2 cellular contexts compared by ENCODE assay signal in genomic region chr11:62621027-62621566, GRCh38.
TF ChIP-seq lines count a peak whose summit lies in the region.

No MANE protein-coding gene starts in this region.

TF ChIP-seq in SK-N-SH, 30 proteins besides CTCF, POLR2A, EP300 and RAD21 (continued from another document):
- no peak for TF ChIP-seq ZBTB33 (IDR thresholded peaks at IDR 0.05; ENCODE audit: borderline replicate concordance, low read depth)
- TF ChIP-seq MXI1 (IDR thresholded peaks at IDR 0.05; ENCODE audit: low read depth, low read length), result no peak
- no peak for TF ChIP-seq TCF12 (IDR thresholded peaks at IDR 0.05)
- TF ChIP-seq NFIC (IDR thresholded peaks at IDR 0.05; ENCODE audit: borderline replicate concordance), result no peak
- TF ChIP-seq NRF1 (IDR thresholded peaks at IDR 0.05; ENCODE audit: low read depth, low read length), result no peak
- TF ChIP-seq RFX5 (IDR thresholded peaks at IDR 0.05; ENCODE audit: low read length), result no peak
- no peak for TF ChIP-seq SIN3A (IDR thresholded peaks at IDR 0.05; ENCODE audit: borderline replicate concordance, low read depth, low read length)
- TF ChIP-seq TEAD4 (IDR thresholded peaks at IDR 0.05; ENCODE audit: borderline replicate concordance, insufficient read depth), result no peak
- no peak for TF ChIP-seq RXRA (IDR thresholded peaks at IDR 0.05; ENCODE audit: borderline replicate concordance, low read depth)
- TF ChIP-seq PBX3 (IDR thresholded peaks at IDR 0.05), result no peak
- no peak for TF ChIP-seq IRF3 (IDR thresholded peaks at IDR 0.05; ENCODE audit: low read depth, low read length)
- no peak for TF ChIP-seq TAF1 (IDR thresholded peaks at IDR 0.05; ENCODE audit: borderline replicate concordance, low read depth, low read length)
- TF ChIP-seq USF2 (IDR thresholded peaks at IDR 0.05; ENCODE audit: borderline replicate concordance, low read depth, low read length), result no peak
- TF ChIP-seq REST (IDR thresholded peaks at IDR 0.05; ENCODE audit: low read depth, low read length), result no peak
- TF ChIP-seq FOSL2 (IDR thresholded peaks at IDR 0.05; ENCODE audit: borderline replicate concordance, low read depth), result no peak

TF ChIP-seq in SK-N-SH treated with all-trans-retinoic acid at 6 μM for 48 hours, 23 proteins besides CTCF, POLR2A, EP300 and RAD21 (continued from another document):
- no peak for TF ChIP-seq TSHZ2 (CRISPR knock-in tag; IDR thresholded peaks at IDR 0.05)
- TF ChIP-seq PATZ1 (CRISPR knock-in tag; IDR thresholded peaks at IDR 0.05; ENCODE audit: borderline replicate concordance), result no peak
